Comparison of ENCODE assay signal across 8 cellular contexts in genomic region chr5:172765766-172766286, GRCh38. TPM values are rescaled to one million over a fixed set of nuclear protein-coding genes. Genes with fewer than 3 reads are reported as not detected.
A peak's percentile ranks its signal among the peaks of the same experiment; 100 is the strongest.
DNase-seq lines count a peak whose midpoint lies in the region; ATAC-seq and TF ChIP-seq lines count a peak whose summit lies in the region.

No MANE protein-coding gene starts in this region.

- peaks cover 3 to 55% (median 27%) of the 10 kb centered on the region in 12 donors for H3K4me1 ChIP-seq in heart left ventricle

- peaks cover 0 to under 1% (median 0%) of the 10 kb centered on the region in 12 donors for H3K9me3 ChIP-seq in heart left ventricle

- WGBS in heart left ventricle, 4 donors, result 8 to 16% (median 10%) methylated on average over 4 of the region's 4 CpGs

- peak overlapping the region; percentile 87 for H3K27ac Mint-ChIP-seq in activated T-helper 2 cell treated with anti-CD3 and anti-CD28 coated beads, Interferon-gamma antibody, Interleukin-2, Interleukin-4, amounts not matched to agents 10 μg/mL and 5 μg/mL and 100 μg/mL, durations not matched to agents 14 hours and 24 hours and 36 hours

- H3K4me3 ChIP-seq in HFF-Myc (replicated peaks; ENCODE audit: low read depth, low read length) (peak overlapping the region; percentile 49), heart left ventricle (peak overlapping the region in 10 of 12 donors; percentile 66 to 98 (median 91)), skeletal muscle cell (ENCODE audit: low read depth, low read length) (peak overlapping the region; percentile 40)

- peak overlapping the region; percentile 95 to 100 (median 100) for H3K27ac ChIP-seq in heart left ventricle

- peaks cover 31% of the 10 kb centered on the region for H3K36me3 Mint-ChIP-seq in activated T-helper 2 cell treated with anti-CD3 and anti-CD28 coated beads, Interferon-gamma antibody, Interleukin-2, Interleukin-4, amounts not matched to agents 10 μg/mL and 5 μg/mL and 100 μg/mL, durations not matched to agents 14 hours and 24 hours and 36 hours (ENCODE audit: low read depth)

- intact Hi-C loops in activated T-helper 2 cell treated with anti-CD3 and anti-CD28 coated beads, Interferon-gamma antibody, Interleukin-2, Interleukin-4, amounts not matched to agents 10 μg/mL and 5 μg/mL and 100 μg/mL, durations not matched to agents 14 hours and 24 hours and 36 hours (cut with micrococcal nuclease), result loop anchor here (1.0 to 5.0 kb wide), 4 partner anchors 41 to 589 kb away; partner anchors contain the start of gene RPL26L1
- intact Hi-C loops in heart left ventricle (cut with DNase I), result loop anchor here in 7 of 10 donors (1.0 to 5.0 kb wide), 7 partner anchors 15 to 49 kb away; no protein-coding TSS in a partner anchor

- no peaks in the 10 kb centered on the region for H3K27me3 ChIP-seq in heart left ventricle

- peaks cover 5% of the 10 kb centered on the region for H3K27me3 Mint-ChIP-seq in activated T-helper 2 cell treated with anti-CD3 and anti-CD28 coated beads, Interferon-gamma antibody, Interleukin-2, Interleukin-4, amounts not matched to agents 10 μg/mL and 5 μg/mL and 100 μg/mL, durations not matched to agents 14 hours and 24 hours and 36 hours (ENCODE audit: low read depth)

- peak overlapping the region; percentile 79 for H3K4me3 Mint-ChIP-seq in activated T-helper 2 cell treated with anti-CD3 and anti-CD28 coated beads, Interferon-gamma antibody, Interleukin-2, Interleukin-4, amounts not matched to agents 10 μg/mL and 5 μg/mL and 100 μg/mL, durations not matched to agents 14 hours and 24 hours and 36 hours (ENCODE audit: low read depth)

- TF ChIP-seq CTCF in HFF-Myc (IDR thresholded peaks at IDR 0.05; ENCODE audit: low read depth, low read length, missing control alignments) (no peak), heart left ventricle (IDR thresholded peaks at IDR 0.05) (no peak)

- ATAC-seq in heart left ventricle (peak in 2 of 4 donors; percentile 2 to 3), GM21390 (IDR thresholded peaks at IDR 0.05; ENCODE audit: unreplicated experiment) (no peak), GM19395 (IDR thresholded peaks at IDR 0.05; ENCODE audit: unreplicated experiment) (no peak)

- H3K4me1 Mint-ChIP-seq in activated T-helper 2 cell treated with anti-CD3 and anti-CD28 coated beads, Interferon-gamma antibody, Interleukin-2, Interleukin-4, amounts not matched to agents 10 μg/mL and 5 μg/mL and 100 μg/mL, durations not matched to agents 14 hours and 24 hours and 36 hours (ENCODE audit: low read depth), result peaks cover 23% of the 10 kb centered on the region

- DNase-seq in HFF-Myc (ENCODE audit: extremely low read depth, low read depth), result no peak
- no peak for DNase-seq in activated T-helper 2 cell treated with anti-CD3 and anti-CD28 coated beads, Interferon-gamma antibody, Interleukin-2, Interleukin-4, amounts not matched to agents 10 μg/mL and 5 μg/mL and 100 μg/mL, durations not matched to agents 14 hours and 24 hours and 36 hours (ENCODE audit: low spot score)
- DNase-seq in heart left ventricle, result no peak
- peak; percentile 87 for DNase-seq in skeletal muscle cell (ENCODE audit: low read depth)
- DNase-seq in NCI-H526 treated with DMSO at 0.1 percent for 48 hours (lab: John Stamatoyannopoulos, UW), result no peak
- no peak for DNase-seq in NCI-H1092 (lab: John Stamatoyannopoulos, UW)

- no peak for TF ChIP-seq POLR2A in heart left ventricle (IDR thresholded peaks at IDR 0.05)

- peaks cover 20 to 36% (median 29%) of the 10 kb centered on the region in 9 donors for H3K36me3 ChIP-seq in heart left ventricle

- no peaks in the 10 kb centered on the region for H3K9me3 Mint-ChIP-seq in activated T-helper 2 cell treated with anti-CD3 and anti-CD28 coated beads, Interferon-gamma antibody, Interleukin-2, Interleukin-4, amounts not matched to agents 10 μg/mL and 5 μg/mL and 100 μg/mL, durations not matched to agents 14 hours and 24 hours and 36 hours

RNA-seq across cellular contexts. Expression of gene DUSP1, which starts 5.2 kb away (rescaled TPM):
- 8.9 and 9.7 TPM in 2 replicates for total RNA-seq in activated T-helper 2 cell treated with anti-CD3 and anti-CD28 coated beads, Interferon-gamma antibody, Interleukin-2, Interleukin-4, amounts not matched to agents 10 μg/mL and 5 μg/mL and 100 μg/mL, durations not matched to agents 14 hours and 24 hours and 36 hours
- total RNA-seq in heart left ventricle, result 100 to 1,000 TPM in 4 of 9 donors, 10 to 100 TPM in 5; 39.9 to 335 (median 78.2) TPM
- polyA plus RNA-seq in heart left ventricle, result 100 to 1,000 TPM in 1 of 2 donors, 10 to 100 TPM in 1; 24.3 to 116 TPM

Comparison
In these comparisons a context has a peak if more than half of its experiments do, and no peak if none do; other contexts are left out.
1. H3K4me3 ChIP-seq: peak in every context shown above with its lines; median percentile 91 in heart left ventricle; 49 in HFF-Myc; 40 in skeletal muscle cell.